Comparison of ENCODE assay signal across 23 cellular contexts in the genomic region with DNA sequence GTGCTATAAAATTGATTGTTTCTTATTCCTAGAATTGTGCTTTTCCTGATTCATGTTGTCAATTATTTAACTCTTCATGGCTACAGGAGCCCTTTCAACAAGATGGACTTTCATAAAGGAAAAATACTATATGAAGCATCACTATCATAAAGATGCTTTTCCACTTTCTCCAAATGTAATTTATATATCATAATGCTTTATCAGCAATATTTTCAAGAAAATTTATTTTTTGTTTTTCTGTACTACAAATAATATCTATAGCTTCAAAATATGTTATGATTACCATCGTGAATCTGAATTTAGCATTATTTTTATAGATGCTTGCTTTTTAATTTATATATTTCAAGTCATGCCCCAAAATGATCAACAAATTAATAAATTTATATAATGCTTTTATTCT.
DNase-seq lines count a peak whose midpoint lies in the region; ATAC-seq, FAIRE-seq and TF ChIP-seq lines count a peak whose summit lies in the region.
"Had no signal": no experiment of that assay in that cellular context is flagged by ENCODE, and none has a peak within 500 bp of the region (broad histone marks: within the 10 kb centered on the region; RNA-seq: fewer than 3 reads in every experiment).

No MANE protein-coding gene starts in this region.

- no peak for DNase-seq in HepG2 (ENCODE audit: low spot score)
- no peak for DNase-seq in right lobe of liver
- no peak for DNase-seq in K562 (ENCODE audit: extremely low read depth in 1 of 4, low spot score in 3 of 4)
- no peak for DNase-seq in H1 (ENCODE audit: low read depth in 1 of 2, low spot score in 2 of 2)
- DNase-seq in UCSD-AML1 (lab: John Stamatoyannopoulos, UW; ENCODE audit: unreplicated experiment): no peak
- no peak for DNase-seq in iPS-NIHi11 (ENCODE audit: low spot score)
- DNase-seq: ACHN; BE2C; C1 segment of cervical spinal cord; Caco-2; Calu3; CD4-positive, alpha-beta memory T cell; CD4-positive, CD25-positive, alpha-beta regulatory T cell; CD8-positive, alpha-beta memory T cell; DMS79 treated with DMSO at 0.1 percent for 48 hours; GF-D8 had no signal

- no peak overlapping the region for H3K18ac ChIP-seq in H1 (ENCODE audit: extremely low read depth, low read length)

- H4K20me1 ChIP-seq in HepG2 (ENCODE audit: insufficient read depth, low read length): no peaks in the 10 kb centered on the region
- no peaks in the 10 kb centered on the region for H4K20me1 ChIP-seq in K562 (replicated peaks; ENCODE audit: control insufficient read depth, insufficient read depth, low read length)
- H4K20me1 ChIP-seq in H1 (replicated peaks in 1 of 2; ENCODE audit: control insufficient read depth in 1 of 2, insufficient read depth in 2 of 2, low read length in 2 of 2): no peaks in the 10 kb centered on the region
- H4K20me1 ChIP-seq: BLaER1 had no signal

- CTCF ChIA-PET in HepG2 (lab: Yijun Ruan, JAX; ENCODE audit: low intra/inter-chr PET ratio, low total read pairs): no interaction called here
- CTCF ChIA-PET in K562 (lab: Yijun Ruan, JAX; ENCODE audit: low intra/inter-chr PET ratio): no interaction called here
- CTCF ChIA-PET in H1 (lab: Charles Lee; ENCODE audit: partially characterized antibody): no interaction called here

- no peak overlapping the region for H3K4ac ChIP-seq in H1 (replicated peaks; ENCODE audit: insufficient read length, low read depth, low read length)

- TF ChIP-seq CTCF in HepG2 (CRISPR knock-in tag; IDR thresholded peaks at IDR 0.05): no peak
- TF ChIP-seq CTCF in right lobe of liver (IDR thresholded peaks at IDR 0.05): no peak
- TF ChIP-seq CTCF in K562 (IDR thresholded peaks at IDR 0.05 in 2 of 3, conservative IDR thresholded peaks at IDR 0.05 in 1 of 3; ENCODE audit: insufficient read depth in 2 of 3, low read depth in 1 of 3, low read length in 3 of 3): no peak
- no peak for TF ChIP-seq CTCF in H1 (IDR thresholded peaks at IDR 0.05; ENCODE audit: control extremely low read depth in 1 of 3, insufficient read depth in 1 of 3, low read depth in 1 of 3, low read length in 3 of 3)

- H2BK12ac ChIP-seq in H1 (ENCODE audit: low read depth, low read length): no peak overlapping the region

- no peak overlapping the region for H4K5ac ChIP-seq in H1 (ENCODE audit: insufficient read length, low read depth, low read length)

- TF ChIP-seq POLR2A in HepG2 (IDR thresholded peaks at IDR 0.05; ENCODE audit: insufficient read depth in 1 of 2, low read depth in 2 of 2, low read length in 2 of 2) (no peak), right lobe of liver (IDR thresholded peaks at IDR 0.05) (no peak), K562 (conservative IDR thresholded peaks at IDR 0.05) (no peak), H1 (IDR thresholded peaks at IDR 0.05; ENCODE audit: control extremely low read depth in 1 of 2, low read depth in 2 of 2, low read length in 2 of 2) (no peak)

- BruUV-seq in HepG2 (replicated peaks; lab: Mats Ljungman, UMichigan) (no TSS peak), K562 (replicated peaks; lab: Mats Ljungman, UMichigan) (no TSS peak)

- ATAC-seq in HepG2: no peak
- ATAC-seq in right lobe of liver: no peak
- ATAC-seq in K562: no peak
- ATAC-seq in GM21381 (IDR thresholded peaks at IDR 0.05; ENCODE audit: unreplicated experiment): no peak

- H4K8ac ChIP-seq in H1 (ENCODE audit: extremely low read depth, insufficient read depth, low read length): no peak overlapping the region

- no peak overlapping the region for H2BK15ac ChIP-seq in H1 (ENCODE audit: low read length)

- no peak overlapping the region for H2AK5ac ChIP-seq in H1 (ENCODE audit: low read depth, low read length)

- H3K9ac ChIP-seq in HepG2 (ENCODE audit: insufficient read depth, low read depth, low read length): no peak overlapping the region
- no peak overlapping the region for H3K9ac ChIP-seq in K562 (ENCODE audit: insufficient read depth in 1 of 2, low read depth in 2 of 2, low read length in 2 of 2)
- H3K9ac ChIP-seq in H1 (replicated peaks in 1 of 4; ENCODE audit: extremely low read depth in 1 of 4, low read depth in 3 of 4, low read length in 3 of 4): no peak overlapping the region
- H3K9ac ChIP-seq: BLaER1 had no signal

- H3K9me3 ChIP-seq in HepG2 (ENCODE audit: low read length) (peaks cover 75% of the 10 kb centered on the region), right lobe of liver (no peaks in the 10 kb centered on the region), K562 (replicated peaks; ENCODE audit: control insufficient read depth, insufficient read depth, low read depth, low read length) (no peaks in the 10 kb centered on the region), H1 (ENCODE audit: insufficient read depth in 2 of 2, low read depth in 1 of 2, low read length in 1 of 2) (peaks cover 11 to 21% of the 10 kb centered on the region in 2 experiments)
- H3K9me3 ChIP-seq: BE2C had no signal

- no peaks in the 10 kb centered on the region for H3K79me1 ChIP-seq in H1 (ENCODE audit: low read depth, low read length)

- no peak overlapping the region for H2BK120ac ChIP-seq in H1 (replicated peaks; ENCODE audit: low read depth, low read length)

- TF ChIP-seq RAD21 in HepG2 (CRISPR knock-in tag; IDR thresholded peaks at IDR 0.05): no peak
- no peak for TF ChIP-seq RAD21 in K562 (CRISPR knock-in tag; conservative IDR thresholded peaks at IDR 0.05 in 1 of 2, IDR thresholded peaks at IDR 0.05 in 1 of 2)
- no peak for TF ChIP-seq RAD21 in H1 (IDR thresholded peaks at IDR 0.05 in 1 of 2, conservative IDR thresholded peaks at IDR 0.05 in 1 of 2; ENCODE audit: low read depth in 2 of 2, low read length in 2 of 2)

- intact Hi-C loops in HepG2 (cut with micrococcal nuclease; ENCODE audit: unreplicated experiment) (no loop called here), right lobe of liver (cut with DNase I) (no loop called here), K562 (cut with micrococcal nuclease) (no loop called here)

- POLR2A ChIA-PET in HepG2 (lab: Yijun Ruan, JAX): no interaction called here
- POLR2A ChIA-PET in K562 (lab: Yijun Ruan, JAX): no interaction called here
- POLR2A ChIA-PET in H1 (lab: Charles Lee; ENCODE audit: partially characterized antibody): no interaction called here

- H3K23ac ChIP-seq in H1 (ENCODE audit: insufficient read length): no peak overlapping the region

- H3K4me2 ChIP-seq in HepG2 (ENCODE audit: low read depth, low read length): no peak overlapping the region
- no peak overlapping the region for H3K4me2 ChIP-seq in K562 (ENCODE audit: insufficient read depth, low read length)
- H3K4me2 ChIP-seq in H1 (ENCODE audit: insufficient read depth in 1 of 2, low read depth in 2 of 2, low read length in 2 of 2): no peak overlapping the region
- H3K4me2 ChIP-seq: BLaER1 had no signal

- in situ Hi-C loops in HepG2 (cut with HindIII; ENCODE audit: extremely low pct_ligation_motif_present, low pct_unique_long_range_greater_than_20kb): no loop called here
- in situ Hi-C loops in K562 (cut with MboI): no loop called here

- H3K36me3 ChIP-seq in HepG2 (replicated peaks in 1 of 2; ENCODE audit: control insufficient read depth in 1 of 2, insufficient read depth in 2 of 2, low read length in 2 of 2) (no peaks in the 10 kb centered on the region), right lobe of liver (no peaks in the 10 kb centered on the region), K562 (ENCODE audit: control insufficient read depth, insufficient read depth, low read length) (no peaks in the 10 kb centered on the region), H1 (ENCODE audit: control insufficient read depth in 2 of 4, insufficient read depth in 4 of 4, low read length in 3 of 4) (peaks cover 0 to 4% (median 0%) of the 10 kb centered on the region in 4 experiments; a peak in 2 of 8 replicates)
- H3K36me3 ChIP-seq: BE2C, BLaER1 had no signal

- H3K27me3 ChIP-seq in HepG2 (ENCODE audit: control insufficient read depth in 1 of 2, insufficient read depth in 2 of 2, low read length in 2 of 2) (no peaks in the 10 kb centered on the region), right lobe of liver (no peaks in the 10 kb centered on the region), K562 (ENCODE audit: control insufficient read depth in 2 of 2, insufficient read depth in 2 of 2, low read length in 2 of 2) (no peaks in the 10 kb centered on the region), H1 (replicated peaks in 1 of 4; ENCODE audit: control insufficient read depth in 3 of 4, extremely low read depth in 1 of 4, insufficient read depth in 3 of 4, low read length in 3 of 4) (no peaks in the 10 kb centered on the region)
- H3K27me3 ChIP-seq: BE2C, BLaER1 had no signal

- H3K23me2 ChIP-seq in H1 (ENCODE audit: low read depth, low read length): no peaks in the 10 kb centered on the region

- no peak overlapping the region for H3K14ac ChIP-seq in H1 (ENCODE audit: insufficient read length)

- no peaks in the 10 kb centered on the region for H3K4me1 ChIP-seq in HepG2 (ENCODE audit: insufficient read depth, low read length)
- no peaks in the 10 kb centered on the region for H3K4me1 ChIP-seq in right lobe of liver
- H3K4me1 ChIP-seq in K562 (replicated peaks in 1 of 2; ENCODE audit: control insufficient read depth in 2 of 2, insufficient read depth in 2 of 2, low read length in 2 of 2): no peaks in the 10 kb centered on the region
- no peaks in the 10 kb centered on the region; a peak in 1 of 7 replicates for H3K4me1 ChIP-seq in H1 (replicated peaks in 1 of 4; ENCODE audit: control insufficient read depth in 3 of 4, insufficient read depth in 4 of 4, low read length in 3 of 4)
- H3K4me1 ChIP-seq: BE2C, BLaER1, Caco-2 had no signal

- H3K56ac ChIP-seq in H1 (replicated peaks; ENCODE audit: insufficient read length, low read depth, low read length): no peak overlapping the region

- H3K27ac ChIP-seq in HepG2 (ENCODE audit: extremely low read length, insufficient read depth, low read length): no peak overlapping the region
- no peak overlapping the region for H3K27ac ChIP-seq in right lobe of liver
- H3K27ac ChIP-seq in K562 (ENCODE audit: extremely low read depth, low read depth, low read length): no peak overlapping the region
- no peak overlapping the region for H3K27ac ChIP-seq in H1 (ENCODE audit: low read depth, low read length)
- H3K27ac ChIP-seq: 22Rv1, BLaER1 had no signal

- H2AFZ ChIP-seq in HepG2 (ENCODE audit: low read length) (no peak overlapping the region), K562 (ENCODE audit: low read depth, low read length) (no peak overlapping the region), H1 (ENCODE audit: low read length) (no peak overlapping the region)

- no peak for TF ChIP-seq EP300 in HepG2 (IDR thresholded peaks at IDR 0.05; ENCODE audit: low read depth in 2 of 2, low read length in 2 of 2)
- TF ChIP-seq EP300 in HepG2 (CRISPR knock-in tag; IDR thresholded peaks at IDR 0.05; ENCODE audit: borderline replicate concordance): no peak
- no peak for TF ChIP-seq EP300 in K562 (IDR thresholded peaks at IDR 0.05; ENCODE audit: low read length)
- no peak for TF ChIP-seq EP300 in H1 (IDR thresholded peaks at IDR 0.05; ENCODE audit: borderline replicate concordance in 1 of 2, low read depth in 2 of 2, low read length in 2 of 2)

- no peaks in the 10 kb centered on the region for H3K9me1 ChIP-seq in K562 (ENCODE audit: control insufficient read depth, insufficient read depth, low read length)

- FAIRE-seq in HepG2 (lab: Jason Lieb, UNC) (no peak), K562 (lab: Jason Lieb, UNC) (no peak), H1 (lab: Jason Lieb, UNC) (no peak)
- FAIRE-seq: D721Med, G401.6, GM12891, GM19239 had no signal

- no peak overlapping the region for H4K91ac ChIP-seq in H1 (replicated peaks; ENCODE audit: insufficient read length, low read length)

- under 1% methylated on average over 1 of the region's 1 CpG for WGBS in HepG2 (ENCODE audit: low lambda C conversion rate)
- 41% methylated on average over 1 of the region's 1 CpG for WGBS in right lobe of liver (ENCODE audit: insufficient coverage, low coverage, low lambda C conversion rate, missing lambda C conversion rate)
- 8% methylated on average over 1 of the region's 1 CpG for WGBS in K562 (ENCODE audit: insufficient coverage, low coverage, missing lambda C conversion rate)
- 88% methylated on average over 1 of the region's 1 CpG; no CpG with 5 or more reads in 1 of the 2 experiments for WGBS in H1 (ENCODE audit: extremely low coverage in 1 of 2, insufficient coverage in 1 of 2, insufficient read length in 1 of 2, insufficient replicate concordance in 2 of 2, low coverage in 1 of 2, low lambda C conversion rate in 2 of 2, missing lambda C conversion rate in 1 of 2), 2 experiments

- no peak overlapping the region for H2BK20ac ChIP-seq in H1 (ENCODE audit: low read length)

- H2BK5ac ChIP-seq in H1 (ENCODE audit: low read depth, low read length): no peak overlapping the region

- no peak overlapping the region; a peak in 1 of 6 replicates for H3K4me3 ChIP-seq in HepG2 (replicated peaks in 1 of 3; ENCODE audit: insufficient read depth in 1 of 3, low read depth in 2 of 3, low read length in 3 of 3)
- no peak overlapping the region for H3K4me3 ChIP-seq in right lobe of liver
- no peak overlapping the region for H3K4me3 ChIP-seq in K562
- H3K4me3 ChIP-seq in H1 (ENCODE audit: extremely low read depth in 1 of 4, insufficient read depth in 2 of 4, low read depth in 3 of 4, low read length in 4 of 4): no peak overlapping the region
- H3K4me3 ChIP-seq: BLaER1 had no signal

- H3K79me2 ChIP-seq in HepG2 (ENCODE audit: insufficient read depth, low read length) (no peaks in the 10 kb centered on the region), K562 (ENCODE audit: control insufficient read depth, insufficient read depth, low read length) (no peaks in the 10 kb centered on the region), H1 (ENCODE audit: control insufficient read depth in 1 of 2, insufficient read depth in 2 of 2, low read length in 2 of 2) (no peaks in the 10 kb centered on the region)
